1 cellular context compared by ENCODE assay signal in genomic region chr12:6965026-6965661, GRCh38.
TF ChIP-seq lines count a peak whose summit lies in the region.

No MANE protein-coding gene starts in this region.

TF ChIP-seq in WTC11, 78 proteins besides CTCF, POLR2A, EP300 and RAD21 (continued from another document):
- TF ChIP-seq ZSCAN18 (CRISPR knock-in tag; IDR thresholded peaks at IDR 0.05) (no peak), SMAD3 (CRISPR knock-in tag; IDR thresholded peaks at IDR 0.05; ENCODE audit: borderline replicate concordance) (no peak), ETV6 (CRISPR knock-in tag; IDR thresholded peaks at IDR 0.05) (peak; percentile 75), ARID4B (CRISPR knock-in tag; IDR thresholded peaks at IDR 0.05; ENCODE audit: borderline replicate concordance) (peak; percentile 63; the same call in 1 of the 2 replicates), ELF4 (CRISPR knock-in tag; IDR thresholded peaks at IDR 0.05; ENCODE audit: low read depth) (no peak), USF1 (CRISPR knock-in tag; IDR thresholded peaks at IDR 0.05) (no peak), NR2C2 (CRISPR knock-in tag; IDR thresholded peaks at IDR 0.05) (no peak), SP1 (CRISPR knock-in tag; conservative IDR thresholded peaks at IDR 0.05) (no peak; the same call in 1 of the 2 replicates), NFYB (CRISPR knock-in tag; conservative IDR thresholded peaks at IDR 0.05; ENCODE audit: low read depth) (no peak), ATF3 (CRISPR knock-in tag; conservative IDR thresholded peaks at IDR 0.05) (no peak), GRHL2 (CRISPR knock-in tag; IDR thresholded peaks at IDR 0.05; ENCODE audit: insufficient replicate concordance, severe bottlenecking) (no peak), PRRX2 (CRISPR knock-in tag; IDR thresholded peaks at IDR 0.05) (no peak), ZNF396 (CRISPR knock-in tag; IDR thresholded peaks at IDR 0.05; ENCODE audit: borderline replicate concordance) (no peak), FOXK1 (CRISPR knock-in tag; IDR thresholded peaks at IDR 0.05) (no peak), NR1H2 (CRISPR knock-in tag; IDR thresholded peaks at IDR 0.05) (no peak), GABPB1 (CRISPR knock-in tag; IDR thresholded peaks at IDR 0.05) (no peak), E2F4 (CRISPR knock-in tag; IDR thresholded peaks at IDR 0.05; ENCODE audit: borderline replicate concordance, low read depth) (no peak), HMGA2 (CRISPR knock-in tag; IDR thresholded peaks at IDR 0.05) (no peak), EMX1 (CRISPR knock-in tag; IDR thresholded peaks at IDR 0.05) (no peak), ZBTB21 (CRISPR knock-in tag; IDR thresholded peaks at IDR 0.05; ENCODE audit: borderline replicate concordance) (no peak), ZNF671 (CRISPR knock-in tag; IDR thresholded peaks at IDR 0.05) (no peak), ZNF423 (CRISPR knock-in tag; IDR thresholded peaks at IDR 0.05) (no peak; the same call in 1 of the 2 replicates), CREM (CRISPR knock-in tag; IDR thresholded peaks at IDR 0.05) (no peak), USF2 (CRISPR knock-in tag; IDR thresholded peaks at IDR 0.05) (0 out of 2 replicates have a peak, but pooled peaks have one; percentile 25), MLX (CRISPR knock-in tag; IDR thresholded peaks at IDR 0.05) (no peak), JAZF1 (CRISPR knock-in tag; IDR thresholded peaks at IDR 0.05) (no peak), RELA (CRISPR knock-in tag; IDR thresholded peaks at IDR 0.05; ENCODE audit: borderline replicate concordance) (no peak), ZNF121 (CRISPR knock-in tag; IDR thresholded peaks at IDR 0.05) (peak; percentile 24; the same call in 1 of the 2 replicates), AR (CRISPR knock-in tag; IDR thresholded peaks at IDR 0.05) (no peak), ATF2 (CRISPR knock-in tag; IDR thresholded peaks at IDR 0.05; ENCODE audit: borderline replicate concordance, low read depth) (no peak), SOX15 (CRISPR knock-in tag; IDR thresholded peaks at IDR 0.05) (no peak), MYBL2 (CRISPR knock-in tag; IDR thresholded peaks at IDR 0.05) (no peak), AFF4 (CRISPR knock-in tag; IDR thresholded peaks at IDR 0.05; ENCODE audit: borderline replicate concordance) (no peak)
